In genomic region chr15:73630796-73631471, GRCh38 we compare ENCODE assay signal across 8 cellular contexts. TPM values are rescaled to one million over a fixed set of nuclear protein-coding genes. Genes with fewer than 3 reads are reported as not detected.
A peak's percentile ranks its signal among the peaks of the same experiment; 100 is the strongest.
DNase-seq lines count a peak whose midpoint lies in the region; ATAC-seq and TF ChIP-seq lines count a peak whose summit lies in the region.

No MANE protein-coding gene starts in this region.

- POLR2A ChIA-PET in AG04450 (lab: Yijun Ruan, JAX): interaction anchor here (1.1 to 1.5 kb wide), 2 partner anchors 56 to 57 kb away, joined by 4 to 5 read pairs; no protein-coding TSS in a partner anchor

- H3K36me3 ChIP-seq in HUES64 (ENCODE audit: insufficient read depth, low read length): no peaks in the 10 kb centered on the region
- H3K36me3 ChIP-seq in mucosa of stomach (ENCODE audit: control insufficient read depth, insufficient read depth, low read length): no peaks in the 10 kb centered on the region

- DNase-seq in AG04450 (ENCODE audit: low read depth, low spot score): no peak
- DNase-seq in cerebellar cortex (ENCODE audit: low spot score): peak; percentile 59
- no peak for DNase-seq in effector CD4-positive, alpha-beta T cell
- DNase-seq in activated effector memory CD4-positive, alpha-beta T cell treated with anti-CD3 and anti-CD28 coated beads, Interleukin-2, amount 50 U/mL, for 16 hours: no peak
- DNase-seq in NCI-H774 (lab: John Stamatoyannopoulos, UW): no peak

- CTCF ChIA-PET in AG04450 (lab: Charles Lee): interaction anchor here (1.0 to 12.8 kb wide), 4 partner anchors 24 to 71 kb away, joined by 3 to 304 read pairs (median 11); no protein-coding TSS in a partner anchor

- H3K9me3 ChIP-seq in AG04450 (ENCODE audit: control insufficient read depth, insufficient read depth, low read length) (no peaks in the 10 kb centered on the region), HUES64 (ENCODE audit: insufficient read depth, low read depth, low read length) (no peaks in the 10 kb centered on the region), mucosa of stomach (ENCODE audit: control insufficient read depth, low read length) (no peaks in the 10 kb centered on the region)

- H3K4me1 ChIP-seq in HUES64 (ENCODE audit: insufficient read depth, low read length) (peaks cover 56% of the 10 kb centered on the region), mucosa of stomach (ENCODE audit: control insufficient read depth, insufficient read depth, low read length) (peaks cover 24% of the 10 kb centered on the region)

- H3K27me3 ChIP-seq in AG04450 (ENCODE audit: control insufficient read depth, insufficient read depth, low read length) (no peaks in the 10 kb centered on the region), HUES64 (ENCODE audit: insufficient read depth, low read length) (no peaks in the 10 kb centered on the region), mucosa of stomach (ENCODE audit: control insufficient read depth, insufficient read depth, low read length) (no peaks in the 10 kb centered on the region)

- peak overlapping the region; percentile 64 for H3K4me3 ChIP-seq in AG04450 (ENCODE audit: low read depth, low read length)
- H3K4me3 ChIP-seq in HUES64 (ENCODE audit: low read length): peak overlapping the region; percentile 93
- no peak overlapping the region for H3K4me3 ChIP-seq in mucosa of stomach (ENCODE audit: low read length)

- H3K9ac ChIP-seq in HUES64 (ENCODE audit: low read depth, low read length) (peak overlapping the region; percentile 6; the same call in 1 of the 2 replicates), mucosa of stomach (ENCODE audit: low read length) (peak overlapping the region; percentile 86)

- TF ChIP-seq CTCF in AG04450 (IDR thresholded peaks at IDR 0.05; ENCODE audit: low read depth, low read length): no peak

- H3K27ac ChIP-seq in AG04450 (ENCODE audit: low read depth, low read length) (no peak overlapping the region), HUES64 (ENCODE audit: low read depth, low read length) (no peak overlapping the region)

- no peak for ATAC-seq in GM19452 (IDR thresholded peaks at IDR 0.05; ENCODE audit: unreplicated experiment)

- WGBS in HUES64: 57% methylated on average over 4 of the region's 4 CpGs

RNA-seq across cellular contexts. Expression of gene NPTN, which starts 2.3 kb away (rescaled TPM):
- 195 and 197 TPM in 2 replicates for polyA plus RNA-seq in AG04450 (2011; rRNA removed)
- 80.8 and 99.2 TPM in 2 replicates for polyA minus RNA-seq in AG04450 (2011; rRNA and poly(A)+ RNA removed)
- 99.4 TPM for polyA plus RNA-seq in HUES64 (2013, experiment 1 of 2)
- polyA plus RNA-seq in HUES64 (2013, experiment 2 of 2): 94.5 TPM

RNA-seq across cellular contexts. Expression of gene CD276, which starts 53.2 kb away (rescaled TPM):
- polyA plus RNA-seq in AG04450 (2011; rRNA removed): 86.4 and 101 TPM in 2 replicates
- 44.0 and 58.4 TPM in 2 replicates for polyA minus RNA-seq in AG04450 (2011; rRNA and poly(A)+ RNA removed)
- polyA plus RNA-seq in HUES64 (2013, experiment 1 of 2): 148 TPM
- polyA plus RNA-seq in HUES64 (2013, experiment 2 of 2): 165 TPM
